Comparison of ENCODE assay signal across 13 cellular contexts in the genomic region with DNA sequence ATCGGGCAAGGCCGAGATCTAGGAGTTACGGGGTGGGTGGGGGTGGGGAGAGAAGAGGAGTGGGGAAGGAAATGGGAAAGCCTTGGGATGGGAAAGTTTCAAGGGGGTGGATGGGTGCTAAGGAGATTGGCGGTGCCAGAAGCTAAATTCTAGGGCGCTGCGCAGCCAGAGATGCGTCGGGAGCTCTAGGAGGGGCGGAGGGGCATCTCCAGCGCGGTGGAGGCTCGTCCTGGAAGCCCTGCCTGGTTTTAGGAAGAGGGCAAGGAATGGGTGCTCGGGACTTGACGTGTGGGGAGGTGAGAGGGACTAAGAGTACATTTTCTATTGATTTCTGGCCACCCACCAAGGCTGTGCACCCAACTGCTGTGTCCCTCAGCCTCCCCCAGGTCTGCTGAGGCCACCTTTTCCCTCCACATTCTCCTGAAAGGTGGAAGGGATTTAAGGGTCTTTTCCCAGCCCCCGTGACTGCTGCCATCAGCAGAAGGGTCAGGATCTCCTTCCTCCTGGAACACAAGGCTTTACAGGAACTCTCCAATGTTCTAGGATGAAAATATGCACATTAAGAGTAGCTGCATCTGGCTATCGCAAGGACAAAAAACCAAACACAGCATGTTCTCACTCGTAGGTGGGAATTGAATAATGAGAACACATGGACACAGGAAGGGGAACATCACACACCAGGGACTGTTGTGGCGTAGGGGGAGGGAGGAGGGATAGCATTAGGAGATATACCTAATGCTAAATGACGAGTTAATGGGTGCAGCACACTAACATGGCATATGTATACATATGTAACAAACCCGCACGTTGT. TPM values are rescaled to one million over a fixed set of nuclear protein-coding genes. Genes with fewer than 3 reads are reported as not detected.
DNase-seq lines count a peak whose midpoint lies in the region; ATAC-seq and TF ChIP-seq lines count a peak whose summit lies in the region.
"Had no signal": no experiment of that assay in that cellular context is flagged by ENCODE, and none has a peak within 500 bp of the region (broad histone marks: within the 10 kb centered on the region; RNA-seq: fewer than 3 reads in every experiment).

No MANE protein-coding gene starts in this region.

- no peak for TF ChIP-seq CTCF in colonic mucosa (IDR thresholded peaks at IDR 0.05)

- H3K27ac ChIP-seq in colonic mucosa, result no peak overlapping the region

- H3K36me3 Mint-ChIP-seq in stimulated activated naive CD8-positive, alpha-beta T cell treated with anti-CD3 and anti-CD28 coated beads, Interleukin-15, Interleukin-2, amounts not matched to agents 100 ng/mL and 50 ng/mL, for 24 hours (ENCODE audit: low read depth), result no peaks in the 10 kb centered on the region
- H3K36me3 Mint-ChIP-seq in naive thymus-derived CD8-positive, alpha-beta T cell, result no peaks in the 10 kb centered on the region

- H3K9me3 Mint-ChIP-seq in stimulated activated naive CD8-positive, alpha-beta T cell treated with anti-CD3 and anti-CD28 coated beads, Interleukin-15, Interleukin-2, amounts not matched to agents 100 ng/mL and 50 ng/mL, for 24 hours, result no peaks in the 10 kb centered on the region
- no peaks in the 10 kb centered on the region for H3K9me3 Mint-ChIP-seq in naive thymus-derived CD8-positive, alpha-beta T cell

- H3K36me3 ChIP-seq in colonic mucosa, result no peaks in the 10 kb centered on the region

- H3K27me3 Mint-ChIP-seq in stimulated activated naive CD8-positive, alpha-beta T cell treated with anti-CD3 and anti-CD28 coated beads, Interleukin-15, Interleukin-2, amounts not matched to agents 100 ng/mL and 50 ng/mL, for 24 hours, result peaks cover 74% of the 10 kb centered on the region
- H3K27me3 Mint-ChIP-seq in naive thymus-derived CD8-positive, alpha-beta T cell, result peaks cover 29 to 77% (median 61%) of the 10 kb centered on the region in 5 donors

- no peak for DNase-seq in stimulated activated naive CD8-positive, alpha-beta T cell treated with anti-CD3 and anti-CD28 coated beads, Interleukin-15, Interleukin-2, amounts not matched to agents 100 U/mL and 50 U/mL, for 24 hours
- DNase-seq in colonic mucosa (no peak), OCI-M1 (lab: John Stamatoyannopoulos, UW) (no peak), DMS153 treated with DMSO at 0.1 percent for 48 hours (lab: John Stamatoyannopoulos, UW; ENCODE audit: unreplicated experiment) (no peak), posterior vena cava (ENCODE audit: low spot score) (no peak)
- no peak for DNase-seq in naive thymus-derived CD8-positive, alpha-beta T cell
- DNase-seq: activated gamma-delta T cell treated with Interleukin-2 at 50 U/mL for 16 hours, left cardiac atrium, MV-4-11, T-helper 9 cell had no signal

- H3K9me3 ChIP-seq in colonic mucosa, result no peaks in the 10 kb centered on the region

- POLR2A ChIA-PET in naive thymus-derived CD8-positive, alpha-beta T cell (lab: Charles Lee), result interaction anchor here (1.0 kb wide), 1 partner anchor 8 kb away, joined by 4 read pairs; no protein-coding TSS in a partner anchor

- H3K9ac ChIP-seq in colonic mucosa (ENCODE audit: low read depth in 2 of 2, low read length in 2 of 2), result peak overlapping the region; percentile 61 to 63

- H3K4me3 Mint-ChIP-seq in stimulated activated naive CD8-positive, alpha-beta T cell treated with anti-CD3 and anti-CD28 coated beads, Interleukin-15, Interleukin-2, amounts not matched to agents 100 ng/mL and 50 ng/mL, for 24 hours, result peak overlapping the region; percentile 20
- peak overlapping the region; percentile 38 to 82 (median 62) for H3K4me3 Mint-ChIP-seq in naive thymus-derived CD8-positive, alpha-beta T cell

- no peak overlapping the region for H3K27ac Mint-ChIP-seq in stimulated activated naive CD8-positive, alpha-beta T cell treated with anti-CD3 and anti-CD28 coated beads, Interleukin-15, Interleukin-2, amounts not matched to agents 100 ng/mL and 50 ng/mL, for 24 hours
- no peak overlapping the region for H3K27ac Mint-ChIP-seq in naive thymus-derived CD8-positive, alpha-beta T cell

- ATAC-seq in stimulated activated naive CD8-positive, alpha-beta T cell treated with anti-CD3 and anti-CD28 coated beads, Interleukin-15, Interleukin-2, amounts not matched to agents 100 U/mL and 50 U/mL, for 24 hours, result no peak
- no peak for ATAC-seq in naive thymus-derived CD8-positive, alpha-beta T cell
- no peak for ATAC-seq in HG02678 (IDR thresholded peaks at IDR 0.05; ENCODE audit: unreplicated experiment)
- ATAC-seq: left cardiac atrium had no signal

- H3K27me3 ChIP-seq in colonic mucosa, result no peaks in the 10 kb centered on the region

- H3K4me3 ChIP-seq in colonic mucosa, result peak overlapping the region; percentile 53

- intact Hi-C loops in colonic mucosa (cut with DNase I), result no loop called here
- intact Hi-C loops in posterior vena cava (cut with DNase I), result no loop called here

- peaks cover 4% of the 10 kb centered on the region for H3K4me1 ChIP-seq in colonic mucosa

- peaks cover 3% of the 10 kb centered on the region for H3K4me1 Mint-ChIP-seq in stimulated activated naive CD8-positive, alpha-beta T cell treated with anti-CD3 and anti-CD28 coated beads, Interleukin-15, Interleukin-2, amounts not matched to agents 100 ng/mL and 50 ng/mL, for 24 hours (ENCODE audit: low read depth)
- peaks cover 2 to 11% (median 7%) of the 10 kb centered on the region in 4 donors for H3K4me1 Mint-ChIP-seq in naive thymus-derived CD8-positive, alpha-beta T cell

RNA-seq across cellular contexts. Expression of gene C2orf72, which starts 1.4 kb away (rescaled TPM):
- 10 to 100 TPM; 44.5 to 82.5 TPM for total RNA-seq in colonic mucosa
- total RNA-seq in naive thymus-derived CD8-positive, alpha-beta T cell, result not detected
- not detected for polyA plus RNA-seq in naive thymus-derived CD8-positive, alpha-beta T cell
- total RNA-seq in posterior vena cava, result under 1 TPM in 1 of 2 donors, not detected in 1; 0.24 TPM

RNA-seq across cellular contexts. Expression of gene PSMD1, which starts 18.0 kb away (rescaled TPM):
- total RNA-seq in colonic mucosa (100 to 1,000 TPM in 1 of 2 donors, 10 to 100 TPM in 1; 74.1 to 114 TPM), posterior vena cava (10 to 100 TPM; 76.9 to 89.3 TPM)
- total RNA-seq in naive thymus-derived CD8-positive, alpha-beta T cell, result 10 to 100 TPM; 41.6 to 46.0 TPM
- 10 to 100 TPM; 43.0 to 54.3 (median 48.3) TPM for polyA plus RNA-seq in naive thymus-derived CD8-positive, alpha-beta T cell

RNA-seq across cellular contexts. Expression of gene SPATA3, which starts 42.8 kb away (rescaled TPM):
- total RNA-seq in colonic mucosa (not detected), posterior vena cava (not detected)
- not detected for total RNA-seq in naive thymus-derived CD8-positive, alpha-beta T cell
- not detected for polyA plus RNA-seq in naive thymus-derived CD8-positive, alpha-beta T cell
- total RNA-seq: epithelial cell of proximal tubule, left cardiac atrium had no signal

Comparison
In these comparisons a context has a peak if more than half of its experiments do, and no peak if none do; other contexts are left out.
1. RNA of gene C2orf72, which starts 1.4 kb away (total RNA-seq): 44.5 to 82.5 TPM in colonic mucosa; 0.24 TPM in posterior vena cava and not detected in naive thymus-derived CD8-positive, alpha-beta T cell; every median in the first group is over 10 times any median in the second.